Comparison of ENCODE assay signal across 19 cellular contexts in the genomic region with DNA sequence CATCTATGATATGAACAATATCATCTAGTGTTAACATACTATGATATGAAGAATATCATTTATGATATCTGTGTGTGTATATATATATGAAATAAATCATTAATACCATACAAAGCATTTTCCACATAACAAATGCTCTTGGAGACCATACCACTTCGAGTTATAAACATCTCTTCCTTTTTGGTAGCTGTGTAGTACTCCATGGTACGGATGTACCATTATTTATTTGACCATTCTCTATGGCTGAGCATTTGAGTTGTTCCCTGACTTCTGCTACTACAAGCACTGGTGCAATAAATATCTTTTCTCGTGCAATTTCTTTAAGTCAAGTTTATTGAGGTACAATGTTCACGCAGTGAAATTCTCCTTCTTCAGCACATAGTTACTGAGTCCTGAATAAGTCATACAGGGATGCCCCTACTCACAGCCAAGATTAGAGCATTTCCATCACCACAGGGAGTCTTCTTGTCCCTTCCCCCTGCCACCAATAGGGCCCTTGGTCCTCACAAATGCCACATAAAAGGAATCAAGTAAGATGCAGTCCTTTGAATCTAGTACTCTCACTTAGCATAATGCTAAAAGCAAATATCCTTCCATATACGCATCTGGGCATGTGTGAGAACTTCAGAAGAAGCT.
"Had no signal": no experiment of that assay in that cellular context is flagged by ENCODE, and none has a peak within 500 bp of the region (broad histone marks: within the 10 kb centered on the region; RNA-seq: fewer than 3 reads in every experiment).

No MANE protein-coding gene starts in this region.

- DNase-seq: dorsolateral prefrontal cortex; effector CD4-positive, alpha-beta T cell; foreskin fibroblast; gastrocnemius medialis; head of caudate nucleus; natural killer cell; occipital lobe; ovary; psoas muscle; right cardiac atrium; sigmoid colon; stimulated activated CD4-positive, alpha-beta T cell treated with anti-CD3 and anti-CD28 coated beads, Interleukin-2, amount 100 ng/mL, for 24 hours; stimulated activated naive B cell treated with anti-CD40 and anti-IgM and Interleukin-4, amounts not matched to agents 10 μg/mL and 1 μg/mL and 100 μg/mL, for 72 hours; upper lobe of left lung had no signal

- H3K4me1 Mint-ChIP-seq: memory B cell; natural killer cell; stimulated activated naive B cell treated with anti-CD40 and anti-IgM and Interleukin-4, amounts not matched to agents 10 μg/mL and 1 μg/mL and 100 μg/mL, for 72 hours had no signal

- H3K27ac ChIP-seq: dorsolateral prefrontal cortex, gastrocnemius medialis, ovary, psoas muscle, sigmoid colon, thoracic aorta, tibial nerve, upper lobe of left lung had no signal

- ATAC-seq: gastrocnemius medialis; natural killer cell; right cardiac atrium; stimulated activated naive B cell treated with anti-CD40 and anti-IgM and Interleukin-4, amounts not matched to agents 10 μg/mL and 1 μg/mL and 100 μg/mL, for 72 hours had no signal

- H3K27me3 Mint-ChIP-seq: stimulated activated naive CD8-positive, alpha-beta T cell treated with anti-CD3 and anti-CD28 coated beads, Interleukin-15, Interleukin-2, amounts not matched to agents 100 ng/mL and 50 ng/mL, for 24 hours had no signal

- H3K4me1 ChIP-seq: gastrocnemius medialis, psoas muscle, tibial nerve, upper lobe of left lung had no signal

- H3K36me3 ChIP-seq: gastrocnemius medialis, ovary, sigmoid colon, thoracic aorta, tibial nerve, upper lobe of left lung had no signal

- H3K9me3 Mint-ChIP-seq: natural killer cell had no signal

- H3K4me3 ChIP-seq: dorsolateral prefrontal cortex, gastrocnemius medialis, lung, ovary, psoas muscle, sigmoid colon, thoracic aorta, tibial nerve, upper lobe of left lung had no signal

- H3K4me3 Mint-ChIP-seq: memory B cell; natural killer cell; stimulated activated naive B cell treated with anti-CD40 and anti-IgM and Interleukin-4, amounts not matched to agents 10 μg/mL and 1 μg/mL and 100 μg/mL, for 72 hours; stimulated activated naive CD8-positive, alpha-beta T cell treated with anti-CD3 and anti-CD28 coated beads, Interleukin-15, Interleukin-2, amounts not matched to agents 100 ng/mL and 50 ng/mL, for 24 hours had no signal

- H3K9me3 ChIP-seq: gastrocnemius medialis, ovary, psoas muscle, sigmoid colon, thoracic aorta, tibial nerve, upper lobe of left lung had no signal

- H3K27ac Mint-ChIP-seq: memory B cell; natural killer cell; stimulated activated naive B cell treated with anti-CD40 and anti-IgM and Interleukin-4, amounts not matched to agents 10 μg/mL and 1 μg/mL and 100 μg/mL, for 72 hours; stimulated activated naive CD8-positive, alpha-beta T cell treated with anti-CD3 and anti-CD28 coated beads, Interleukin-15, Interleukin-2, amounts not matched to agents 100 ng/mL and 50 ng/mL, for 24 hours had no signal

- H3K36me3 Mint-ChIP-seq: memory B cell; natural killer cell; stimulated activated naive B cell treated with anti-CD40 and anti-IgM and Interleukin-4, amounts not matched to agents 10 μg/mL and 1 μg/mL and 100 μg/mL, for 72 hours had no signal

- H3K27me3 ChIP-seq: dorsolateral prefrontal cortex, gastrocnemius medialis, ovary, tibial nerve, upper lobe of left lung had no signal
